Comparison of ENCODE assay signal across 1 cellular context in the genomic region with DNA sequence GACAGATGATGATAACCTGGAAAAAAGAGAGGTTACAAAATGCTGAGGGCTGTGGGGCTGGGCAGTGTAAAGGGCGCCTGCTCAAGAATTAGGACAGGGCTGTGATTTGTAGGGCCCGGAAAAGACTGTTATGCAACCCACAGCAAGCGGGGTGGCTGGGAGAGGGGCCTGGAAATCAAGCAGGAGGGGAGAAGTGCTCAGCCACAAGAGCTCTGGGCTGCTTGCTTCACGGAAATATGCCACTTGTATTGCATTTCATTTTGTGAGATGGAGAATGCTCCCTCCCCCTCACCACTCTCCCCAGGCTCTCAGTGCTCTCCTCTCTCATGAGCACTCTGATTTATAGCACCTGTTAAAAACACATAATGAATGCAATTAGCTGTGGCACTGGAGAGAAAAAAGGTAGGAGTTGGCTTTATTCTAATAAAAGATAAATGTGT.
TF ChIP-seq lines count a peak whose summit lies in the region.

No MANE protein-coding gene starts in this region.

TF ChIP-seq in H1, 55 proteins besides CTCF, POLR2A, EP300 and RAD21:
- TF ChIP-seq CBX5 (IDR thresholded peaks at IDR 0.05; ENCODE audit: low read depth, low read length) (no peak), BACH1 (IDR thresholded peaks at IDR 0.05; ENCODE audit: low read length) (no peak), YY1 (IDR thresholded peaks at IDR 0.05; ENCODE audit: low read depth, low read length) (no peak), CEBPB (IDR thresholded peaks at IDR 0.05; ENCODE audit: low read depth, low read length) (peak; percentile 62; the same call in 1 of the 2 replicates), SP4 (IDR thresholded peaks at IDR 0.05; ENCODE audit: low read length) (no peak), SP2 (IDR thresholded peaks at IDR 0.05; ENCODE audit: low read length) (no peak), KDM1A (IDR thresholded peaks at IDR 0.05; ENCODE audit: borderline replicate concordance, low read length) (no peak), TAF7 (optimal IDR thresholded peaks at IDR 0.05; ENCODE audit: borderline replicate concordance, low read depth, low read length) (no peak), EGR1 (IDR thresholded peaks at IDR 0.05; ENCODE audit: borderline replicate concordance, low read depth, low read length) (peak; percentile 64), SAP30 (IDR thresholded peaks at IDR 0.05; ENCODE audit: insufficient read depth, insufficient replicate concordance, low read length) (no peak), CHD1 (IDR thresholded peaks at IDR 0.05; ENCODE audit: low read depth, low read length) (no peak), CREB1 (IDR thresholded peaks at IDR 0.05) (no peak), SUZ12 (IDR thresholded peaks at IDR 0.05; ENCODE audit: low read length) (peak; percentile 4; the same call in 1 of the 2 replicates), TCF12 (IDR thresholded peaks at IDR 0.05; ENCODE audit: low read depth, low read length) (no peak), RXRA (IDR thresholded peaks at IDR 0.05; ENCODE audit: insufficient read depth, low read depth, low read length) (no peak), CTBP2 (IDR thresholded peaks at IDR 0.05; ENCODE audit: borderline replicate concordance, insufficient read depth, insufficient read length, low read length) (peak; percentile 91), RNF2 (IDR thresholded peaks at IDR 0.05; ENCODE audit: borderline replicate concordance, low read depth, low read length, missing control alignments, poor library complexity, severe bottlenecking) (peak; percentile 62), ASH2L (IDR thresholded peaks at IDR 0.05; ENCODE audit: low read length) (no peak), HDAC2 (IDR thresholded peaks at IDR 0.05; ENCODE audit: borderline replicate concordance in 1 of 2, low read depth in 2 of 2, low read length in 2 of 2) (no peak), EZH2 (IDR thresholded peaks at IDR 0.05; ENCODE audit: low read depth, low read length, severe bottlenecking) (peak; percentile 0), SP1 (IDR thresholded peaks at IDR 0.05; ENCODE audit: low read depth, low read length) (0 out of 2 replicates have a peak, but pooled peaks have one; percentile 16)
- TF ChIP-seq, protein P1, sequence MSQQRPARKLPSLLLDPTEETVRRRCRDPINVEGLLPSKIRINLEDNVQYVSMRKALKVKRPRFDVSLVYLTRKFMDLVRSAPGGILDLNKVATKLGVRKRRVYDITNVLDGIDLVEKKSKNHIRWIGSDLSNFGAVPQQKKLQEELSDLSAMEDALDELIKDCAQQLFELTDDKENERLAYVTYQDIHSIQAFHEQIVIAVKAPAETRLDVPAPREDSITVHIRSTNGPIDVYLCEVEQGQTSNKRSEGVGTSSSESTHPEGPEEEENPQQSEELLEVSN (IDR thresholded peaks at IDR 0.05), result no peak
